Comparison of ENCODE assay signal across 26 cellular contexts in the genomic region with DNA sequence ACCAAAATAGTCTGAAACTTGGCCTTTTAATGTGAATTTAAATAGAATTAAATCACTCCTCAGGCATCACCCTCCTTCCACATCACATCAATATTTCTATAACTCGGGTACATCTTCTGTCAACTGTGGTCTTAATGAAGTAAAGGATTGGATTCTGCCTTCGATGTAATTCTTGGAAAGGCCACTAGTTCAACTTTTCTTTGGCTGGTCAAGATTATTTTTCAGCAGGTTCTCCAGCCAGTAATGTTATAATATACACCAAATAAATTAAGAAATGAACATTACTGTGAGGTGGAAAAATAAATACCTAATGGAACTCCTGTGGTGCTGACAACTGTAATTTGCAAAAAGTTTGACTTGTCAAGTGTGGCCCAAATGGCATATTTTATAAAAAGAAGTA. TPM values are rescaled to one million over a fixed set of nuclear protein-coding genes. Genes with fewer than 3 reads are reported as not detected.
A peak's percentile ranks its signal among the peaks of the same experiment; 100 is the strongest.
DNase-seq lines count a peak whose midpoint lies in the region; ATAC-seq and TF ChIP-seq lines count a peak whose summit lies in the region.
"Had no signal": no experiment of that assay in that cellular context is flagged by ENCODE, and none has a peak within 500 bp of the region (broad histone marks: within the 10 kb centered on the region; RNA-seq: fewer than 3 reads in every experiment).

No MANE protein-coding gene starts in this region.

- H3K4me3 Mint-ChIP-seq in endodermal cell, result no peak overlapping the region
- H3K4me3 Mint-ChIP-seq: activated naive CD8-positive, alpha-beta T cell treated with anti-CD3 and anti-CD28 coated beads, Interleukin-2, amount 50 U/mL, for 24 hours; activated T-helper 17 cell treated with anti-CD3 and anti-CD28 coated beads, Interleukin-2, amount 50 U/mL, for 72 hours; CD8-positive, alpha-beta memory T cell; naive thymus-derived CD8-positive, alpha-beta T cell had no signal

- peak; percentile 7 for TF ChIP-seq CTCF in GM06990 (IDR thresholded peaks at IDR 0.05; ENCODE audit: insufficient read depth, low read length, poor library complexity, severe bottlenecking)
- TF ChIP-seq CTCF in endodermal cell (conservative IDR thresholded peaks at IDR 0.05), result peak; percentile 63
- TF ChIP-seq CTCF in psoas muscle (IDR thresholded peaks at IDR 0.05), result peak; percentile 13

- no peak overlapping the region for H3K27ac Mint-ChIP-seq in endodermal cell
- H3K27ac Mint-ChIP-seq: activated naive CD8-positive, alpha-beta T cell treated with anti-CD3 and anti-CD28 coated beads, Interleukin-2, amount 50 U/mL, for 24 hours; activated T-helper 17 cell treated with anti-CD3 and anti-CD28 coated beads, Interleukin-2, amount 50 U/mL, for 72 hours; CD8-positive, alpha-beta memory T cell; naive thymus-derived CD8-positive, alpha-beta T cell had no signal

- DNase-seq in GM06990 (ENCODE audit: extremely low read depth, insufficient read length) (no peak), NAMALWA (ENCODE audit: low spot score) (peak; percentile 8), endodermal cell (no peak), psoas muscle (no peak), NOMO-1 treated with DMSO at 0.1 percent for 48 hours (lab: John Stamatoyannopoulos, UW; ENCODE audit: unreplicated experiment) (no peak), NCI-H2171 (lab: John Stamatoyannopoulos, UW) (no peak)
- no peak for DNase-seq in activated effector memory CD4-positive, alpha-beta T cell treated with anti-CD3 and anti-CD28 coated beads, Interleukin-2, amount 50 U/mL, for 16 hours
- DNase-seq: activated CD4-positive, alpha-beta T cell treated with anti-CD3 and anti-CD28 coated beads for 1 hour; activated naive CD8-positive, alpha-beta T cell treated with anti-CD3 and anti-CD28 coated beads, Interleukin-2, amount 50 U/mL, for 24 hours; CD8-positive, alpha-beta memory T cell; DND-41; gastrocnemius medialis; mesendoderm; naive thymus-derived CD8-positive, alpha-beta T cell; NCI-H1436 treated with DMSO at 0.1 percent for 48 hours; NCI-H748 treated with DMSO at 0.1 percent for 48 hours; spleen; stimulated activated CD4-positive, alpha-beta T cell treated with anti-CD3 and anti-CD28 coated beads, Interleukin-4, amount 100 ng/mL, for 4 hours; substantia nigra; T1000 had no signal

- peaks cover 5% of the 10 kb centered on the region for H3K9me3 Mint-ChIP-seq in endodermal cell

- H3K36me3 ChIP-seq in GM06990 (ENCODE audit: control insufficient read depth, insufficient read depth, low read length), result no peaks in the 10 kb centered on the region
- H3K36me3 ChIP-seq in endodermal cell (ENCODE audit: control insufficient read depth, insufficient read depth, low read length), result no peaks in the 10 kb centered on the region
- H3K36me3 ChIP-seq in psoas muscle (ENCODE audit: insufficient read depth in 1 of 2, low read depth in 1 of 2), result no peaks in the 10 kb centered on the region
- H3K36me3 ChIP-seq: breast epithelium, gastrocnemius medialis, prostate gland, spleen had no signal

- H3K4me1 ChIP-seq in endodermal cell (ENCODE audit: control insufficient read depth, insufficient read depth, low read length), result no peaks in the 10 kb centered on the region
- H3K4me1 ChIP-seq in psoas muscle, result peaks cover 15% of the 10 kb centered on the region
- H3K4me1 ChIP-seq: breast epithelium, prostate gland, spleen had no signal

- H3K4me3 ChIP-seq in GM06990 (replicated peaks; ENCODE audit: low read depth, low read length), result no peak overlapping the region
- no peak overlapping the region for H3K4me3 ChIP-seq in endodermal cell (ENCODE audit: low read length)
- no peak overlapping the region for H3K4me3 ChIP-seq in psoas muscle
- H3K4me3 ChIP-seq: breast epithelium, gastrocnemius medialis, prostate gland, spleen had no signal

- ATAC-seq in psoas muscle (no peak), HG02588 (IDR thresholded peaks at IDR 0.05; ENCODE audit: unreplicated experiment) (no peak)
- ATAC-seq: activated naive CD8-positive, alpha-beta T cell treated with anti-CD3 and anti-CD28 coated beads, Interleukin-2, amount 50 U/mL, for 24 hours; activated T-helper 17 cell treated with anti-CD3 and anti-CD28 coated beads, Interleukin-2, amount 50 U/mL, for 72 hours; gastrocnemius medialis; naive thymus-derived CD8-positive, alpha-beta T cell had no signal

- H3K36me3 Mint-ChIP-seq in endodermal cell (ENCODE audit: low read depth), result no peaks in the 10 kb centered on the region
- H3K36me3 Mint-ChIP-seq: CD8-positive, alpha-beta memory T cell had no signal

- H3K4me1 Mint-ChIP-seq in endodermal cell, result no peaks in the 10 kb centered on the region
- H3K4me1 Mint-ChIP-seq: activated naive CD8-positive, alpha-beta T cell treated with anti-CD3 and anti-CD28 coated beads, Interleukin-2, amount 50 U/mL, for 24 hours; CD8-positive, alpha-beta memory T cell; naive thymus-derived CD8-positive, alpha-beta T cell had no signal

- H3K27me3 Mint-ChIP-seq in endodermal cell (ENCODE audit: insufficient read depth), result no peaks in the 10 kb centered on the region

- H3K27me3 ChIP-seq in GM06990 (replicated peaks; ENCODE audit: control insufficient read depth, insufficient read depth, low read length) (no peaks in the 10 kb centered on the region), endodermal cell (ENCODE audit: control insufficient read depth, insufficient read depth, low read length, poor library complexity, severe bottlenecking) (no peaks in the 10 kb centered on the region), psoas muscle (ENCODE audit: insufficient read depth in 3 of 3, low read length in 2 of 3) (no peaks in the 10 kb centered on the region)
- H3K27me3 ChIP-seq: breast epithelium, gastrocnemius medialis, spleen had no signal

- H3K9ac ChIP-seq in endodermal cell (ENCODE audit: extremely low read depth, low read length, poor library complexity, severe bottlenecking), result no peak overlapping the region

- H3K27ac ChIP-seq in endodermal cell (ENCODE audit: low read depth, low read length) (no peak overlapping the region), psoas muscle (no peak overlapping the region)
- H3K27ac ChIP-seq: breast epithelium, gastrocnemius medialis, spleen had no signal

- intact Hi-C loops in psoas muscle (cut with DNase I), result loop anchor here in 1 of 2 donors (5.0 kb wide), 1 partner anchor 88 kb away; no protein-coding TSS in a partner anchor

- H3K9me3 ChIP-seq in endodermal cell (ENCODE audit: control insufficient read depth, low read length) (peaks cover 6% of the 10 kb centered on the region), psoas muscle (no peaks in the 10 kb centered on the region)
- H3K9me3 ChIP-seq: breast epithelium, gastrocnemius medialis, prostate gland had no signal

- 58% methylated on average over 2 of the region's 2 CpGs; no CpG with 5 or more reads in 1 of the 2 experiments for WGBS in endodermal cell (ENCODE audit: insufficient coverage in 1 of 2, insufficient read length in 1 of 2), 2 experiments
- 48 to 71% (median 66%) methylated on average over 2 of the region's 2 CpGs for WGBS in psoas muscle, 3 donors

RNA-seq across cellular contexts. Expression of a gene that starts 9.7 kb away (rescaled TPM):
- total RNA-seq in endodermal cell (10 to 100 TPM in 1 of 2 donors, 1 to 10 TPM in 1; 4.9 to 19.3 TPM), psoas muscle (1 to 10 TPM in 2 of 4 donors, under 1 TPM in 2; 0.64 to 2.5 (median 1.2) TPM)
- polyA plus RNA-seq in endodermal cell (2013, experiment 1 of 2), result 17.8 TPM
- polyA plus RNA-seq in endodermal cell (2013, experiment 2 of 2), result 14.8 TPM
- polyA plus RNA-seq in psoas muscle, result 1 to 10 TPM in 1 of 3 donors, under 1 TPM in 2; 0.01 to 3.1 (median 0.57) TPM
- total RNA-seq: naive thymus-derived CD8-positive, alpha-beta T cell had no signal
- polyA plus RNA-seq: CD8-positive, alpha-beta memory T cell; naive thymus-derived CD8-positive, alpha-beta T cell had no signal

RNA-seq across cellular contexts. Expression of a gene that starts 33.9 kb away (rescaled TPM):
- total RNA-seq in endodermal cell, result not detected
- not detected for polyA plus RNA-seq in endodermal cell (2013, experiment 1 of 2)
- not detected for polyA plus RNA-seq in endodermal cell (2013, experiment 2 of 2)
- total RNA-seq in psoas muscle, result 100 to 1,000 TPM in 2 of 4 donors, 10 to 100 TPM in 2; 82.0 to 219 (median 103) TPM
- 100 to 1,000 TPM in 2 of 3 donors, 10 to 100 TPM in 1; 15.1 to 738 (median 297) TPM for polyA plus RNA-seq in psoas muscle
- total RNA-seq: activated CD8-positive, alpha-beta memory T cell treated with anti-CD3 and anti-CD28 coated beads for 36 hours; breast epithelium; CD8-positive, alpha-beta memory T cell; naive thymus-derived CD8-positive, alpha-beta T cell; prostate gland; RPMI7951; spleen had no signal
- polyA plus RNA-seq: CD8-positive, alpha-beta memory T cell; naive thymus-derived CD8-positive, alpha-beta T cell; spleen had no signal

Comparison
In these comparisons a context has a peak if more than half of its experiments do, and no peak if none do; other contexts are left out.
1. CTCF ChIP-seq: peak in every context shown above with its lines; median percentile 63 in endodermal cell; 13 in psoas muscle; 7 in GM06990.
2. RNA of a gene that starts 33.9 kb away (total RNA-seq): 82.0 to 219 TPM in psoas muscle; not detected in endodermal cell; every median in the first group is over 10 times any median in the second.